ENCODE assay signal across 8 cellular contexts in genomic region chr2:28408764-28409599, GRCh38. TPM values are rescaled to one million over a fixed set of nuclear protein-coding genes. Genes with fewer than 3 reads are reported as not detected.
DNase-seq lines count a peak whose midpoint lies in the region; ATAC-seq and TF ChIP-seq lines count a peak whose summit lies in the region.

No MANE protein-coding gene starts in this region.

- H3K4me3 ChIP-seq in RWPE2 (ENCODE audit: severe bottlenecking) (no peak overlapping the region), mucosa of rectum (ENCODE audit: low read length in 2 of 2) (no peak overlapping the region), tibial artery (no peak overlapping the region)

- H3K9me3 ChIP-seq in RWPE2 (ENCODE audit: severe bottlenecking): no peaks in the 10 kb centered on the region
- no peaks in the 10 kb centered on the region for H3K9me3 ChIP-seq in mucosa of rectum (ENCODE audit: control insufficient read depth in 2 of 2, low read length in 2 of 2)
- H3K9me3 ChIP-seq in tibial artery: no peaks in the 10 kb centered on the region

- H3K9me3 Mint-ChIP-seq in activated naive CD8-positive, alpha-beta T cell treated with anti-CD3 and anti-CD28 coated beads for 36 hours: no peaks in the 10 kb centered on the region

- H3K36me3 Mint-ChIP-seq in activated naive CD8-positive, alpha-beta T cell treated with anti-CD3 and anti-CD28 coated beads for 36 hours: peaks cover 81% of the 10 kb centered on the region

- H3K4me1 ChIP-seq in RWPE2 (ENCODE audit: insufficient read depth, poor library complexity, severe bottlenecking) (peaks cover 39% of the 10 kb centered on the region), mucosa of rectum (ENCODE audit: control insufficient read depth in 2 of 2, insufficient read depth in 2 of 2, low read length in 2 of 2) (peaks cover 16 to 38% of the 10 kb centered on the region in 2 donors), tibial artery (peaks cover 0 to 100% (median 57%) of the 10 kb centered on the region in 4 donors)

- peaks cover 100% of the 10 kb centered on the region for H3K36me3 ChIP-seq in RWPE2 (ENCODE audit: low read depth)
- H3K36me3 ChIP-seq in mucosa of rectum (ENCODE audit: control insufficient read depth in 2 of 2, insufficient read depth in 2 of 2, low read length in 2 of 2): peaks cover 87 to 91% of the 10 kb centered on the region in 2 donors
- peaks cover 100% of the 10 kb centered on the region in 3 donors for H3K36me3 ChIP-seq in tibial artery

- DNase-seq in A172 (ENCODE audit: low spot score) (peak; percentile 100), RWPE2 (ENCODE audit: low spot score) (peak; percentile 93), tibial artery (peak in 1 of 2 donors; percentile 70), islet precursor cell (no peak), NCI-H446 treated with DMSO at 0.1 percent for 48 hours (lab: John Stamatoyannopoulos, UW) (no peak)
- peak; percentile 79 for DNase-seq in activated naive CD8-positive, alpha-beta T cell treated with anti-CD3 and anti-CD28 coated beads for 36 hours

- no peaks in the 10 kb centered on the region for H3K27me3 ChIP-seq in RWPE2 (ENCODE audit: insufficient read depth, poor library complexity, severe bottlenecking)
- H3K27me3 ChIP-seq in mucosa of rectum (ENCODE audit: control insufficient read depth in 2 of 2, insufficient read depth in 2 of 2, low read length in 2 of 2): no peaks in the 10 kb centered on the region
- no peaks in the 10 kb centered on the region for H3K27me3 ChIP-seq in tibial artery

- no peak overlapping the region for H3K4me3 Mint-ChIP-seq in activated naive CD8-positive, alpha-beta T cell treated with anti-CD3 and anti-CD28 coated beads for 36 hours

- no peaks in the 10 kb centered on the region for H3K27me3 Mint-ChIP-seq in activated naive CD8-positive, alpha-beta T cell treated with anti-CD3 and anti-CD28 coated beads for 36 hours

- TF ChIP-seq CTCF in RWPE2 (IDR thresholded peaks at IDR 0.05; ENCODE audit: poor library complexity, severe bottlenecking) (no peak), tibial artery (IDR thresholded peaks at IDR 0.05) (no peak)

- intact Hi-C loops in tibial artery (cut with DNase I; ENCODE audit: low total_unique reads): no loop called here

- H3K9ac ChIP-seq in mucosa of rectum (ENCODE audit: low read depth in 1 of 2, low read length in 2 of 2): no peak overlapping the region

- peak overlapping the region; percentile 94 for H3K27ac ChIP-seq in RWPE2 (ENCODE audit: poor library complexity, severe bottlenecking)
- peak overlapping the region; percentile 20 to 50 for H3K27ac ChIP-seq in mucosa of rectum (ENCODE audit: low read depth in 2 of 2, low read length in 2 of 2)
- peak overlapping the region; percentile 1 to 22 for H3K27ac ChIP-seq in tibial artery

- peaks cover 60% of the 10 kb centered on the region for H3K4me1 Mint-ChIP-seq in activated naive CD8-positive, alpha-beta T cell treated with anti-CD3 and anti-CD28 coated beads for 36 hours

- ATAC-seq in RWPE2 (ENCODE audit: low read depth) (peak; percentile 73), HG03354 (IDR thresholded peaks at IDR 0.05; ENCODE audit: poor library complexity, severe bottlenecking, unreplicated experiment) (no peak)

- peak overlapping the region; percentile 95 for H3K27ac Mint-ChIP-seq in activated naive CD8-positive, alpha-beta T cell treated with anti-CD3 and anti-CD28 coated beads for 36 hours

RNA-seq across cellular contexts. Expression of gene FOSL2, which starts 16.3 kb away (rescaled TPM):
- total RNA-seq in A172 (2014; rRNA removed; shearing (Covaris generic)): 36.1 and 39.7 TPM in 2 replicates
- total RNA-seq in activated naive CD8-positive, alpha-beta T cell treated with anti-CD3 and anti-CD28 coated beads for 36 hours: 10 to 100 TPM; 32.5 to 39.4 TPM

Comparison
In these comparisons a context has a peak if more than half of its experiments do, and no peak if none do; other contexts are left out.
1. DNase-seq: peak in A172 (single experiment), RWPE2 (single experiment) and activated naive CD8-positive, alpha-beta T cell treated with anti-CD3 and anti-CD28 coated beads for 36 hours (single experiment); none in islet precursor cell (single experiment) and NCI-H446 treated with DMSO at 0.1 percent for 48 hours (single experiment).
2. H3K27ac ChIP-seq: peak in every context shown above with its lines; median percentile 94 in RWPE2; 35 in mucosa of rectum; 12 in tibial artery.